8 cellular contexts compared by ENCODE assay signal in the genomic region with DNA sequence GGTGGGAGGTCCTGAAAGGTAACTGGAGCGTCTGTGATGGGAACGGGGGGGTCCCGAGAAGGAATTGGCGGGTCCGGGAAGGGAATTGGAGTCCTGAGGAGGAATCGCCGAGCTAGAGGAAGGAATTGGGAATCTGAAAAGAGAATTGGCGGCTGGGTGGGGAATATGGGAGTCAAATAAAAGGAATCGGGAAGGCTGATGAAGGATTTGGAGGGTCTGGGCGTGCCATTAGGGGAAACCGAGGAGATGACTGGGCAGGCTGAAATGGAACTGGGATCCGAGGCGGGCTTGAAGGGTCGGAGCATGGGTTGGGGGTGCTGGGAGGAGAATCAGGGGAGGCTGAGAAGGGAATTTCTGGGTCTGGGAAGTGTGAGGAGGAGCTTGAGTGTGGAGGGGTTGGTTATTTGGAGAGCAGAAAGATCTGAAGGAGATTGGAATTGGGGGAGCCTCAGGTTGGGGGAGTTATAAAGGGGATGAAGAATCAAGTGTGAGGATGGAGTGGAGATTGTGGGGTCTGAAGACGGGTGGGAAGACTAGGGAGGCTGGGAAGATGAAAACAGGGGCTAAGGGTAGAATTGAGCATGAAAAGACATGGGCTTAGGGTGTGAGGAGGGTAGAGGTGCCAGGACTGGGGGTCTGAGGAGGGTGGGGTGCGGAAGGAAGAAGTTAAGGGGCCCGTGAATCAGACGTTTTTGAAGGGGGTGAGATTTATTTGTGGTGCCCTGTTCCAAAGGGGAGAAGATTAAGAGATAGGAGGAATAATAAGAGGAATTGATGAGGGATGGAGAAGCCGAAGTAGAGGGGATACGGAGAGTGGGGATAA. TPM values are rescaled to one million over a fixed set of nuclear protein-coding genes. Genes with fewer than 3 reads are reported as not detected.
DNase-seq lines count a peak whose midpoint lies in the region; ATAC-seq and TF ChIP-seq lines count a peak whose summit lies in the region.

No MANE protein-coding gene starts in this region.

- DNase-seq in AG10803 (ENCODE audit: low read depth) (no peak), cardiac fibroblast (ENCODE audit: low read depth in 2 of 2) (no peak), NCI-H510A treated with DMSO at 0.1 percent for 48 hours (lab: John Stamatoyannopoulos, UW) (no peak), cerebellum (ENCODE audit: low spot score) (no peak)
- no peak for DNase-seq in activated effector memory CD4-positive, alpha-beta T cell treated with Interleukin-2 at 50 U/mL for 16 hours

- peak overlapping the region; percentile 98 for H3K9ac ChIP-seq in muscle layer of colon (ENCODE audit: low read length)

- H3K9me3 ChIP-seq in KOPT-K1 (ENCODE audit: insufficient read depth, low read length, poor library complexity, severe bottlenecking) (no peaks in the 10 kb centered on the region), muscle layer of colon (ENCODE audit: low read length) (no peaks in the 10 kb centered on the region)

- TF ChIP-seq CTCF in AG10803 (conservative IDR thresholded peaks at IDR 0.05; ENCODE audit: low read length), result no peak
- no peak for TF ChIP-seq CTCF in cardiac fibroblast (IDR thresholded peaks at IDR 0.05; ENCODE audit: low read depth, low read length)

- H3K36me3 ChIP-seq in KOPT-K1 (ENCODE audit: insufficient read depth, low read length), result no peaks in the 10 kb centered on the region
- H3K36me3 ChIP-seq in muscle layer of colon (ENCODE audit: insufficient read depth, low read length), result no peaks in the 10 kb centered on the region

- H3K27me3 ChIP-seq in muscle layer of colon (ENCODE audit: control insufficient read depth in 1 of 2, insufficient read depth in 2 of 2, low read length in 2 of 2), result no peaks in the 10 kb centered on the region

- peak overlapping the region; percentile 72 for H3K27ac ChIP-seq in KOPT-K1 (ENCODE audit: low read depth, low read length, poor library complexity, severe bottlenecking)
- H3K27ac ChIP-seq in muscle layer of colon (ENCODE audit: low read depth, low read length), result peak overlapping the region; percentile 94

- H3K4me3 ChIP-seq in AG10803 (ENCODE audit: low read length) (peak overlapping the region; percentile 96), cardiac fibroblast (replicated peaks in 1 of 2; ENCODE audit: low read depth in 2 of 2, low read length in 2 of 2) (peak overlapping the region; percentile 79 to 99), muscle layer of colon (ENCODE audit: low read depth in 1 of 2, low read length in 2 of 2) (peak overlapping the region; percentile 70 to 100)

- ATAC-seq in HG03442 (IDR thresholded peaks at IDR 0.05; ENCODE audit: unreplicated experiment), result no peak

- H3K4me1 ChIP-seq in muscle layer of colon (ENCODE audit: insufficient read depth, low read length), result peaks cover 48% of the 10 kb centered on the region

RNA-seq across cellular contexts. Expression of a gene that starts 0.7 kb away (rescaled TPM):
- total RNA-seq in cerebellum, result 71.8 TPM

RNA-seq across cellular contexts. Expression of a gene that starts 29.2 kb away (rescaled TPM):
- 98.1 TPM for total RNA-seq in cerebellum

RNA-seq across cellular contexts. Expression of a gene that starts 30.4 kb away (rescaled TPM):
- 0.27 TPM for total RNA-seq in cerebellum
